In genomic region chr2:235669269-235669831, GRCh38 we compare ENCODE assay signal across 9 cellular contexts.
A peak's percentile ranks its signal among the peaks of the same experiment; 100 is the strongest.
DNase-seq lines count a peak whose midpoint lies in the region; ATAC-seq and TF ChIP-seq lines count a peak whose summit lies in the region.
"Had no signal": no experiment of that assay in that cellular context is flagged by ENCODE, and none has a peak within 500 bp of the region (broad histone marks: within the 10 kb centered on the region; RNA-seq: fewer than 3 reads in every experiment).

No MANE protein-coding gene starts in this region.

- no peak overlapping the region for H3K27ac ChIP-seq in DND-41 (ENCODE audit: low read length)
- no peak overlapping the region for H3K27ac ChIP-seq in lower lobe of right lung

- H3K4me2 ChIP-seq in DND-41 (ENCODE audit: insufficient read depth, low read length), result peak overlapping the region; percentile 65; the same call in 1 of the 2 replicates

- no peak overlapping the region for H3K27ac Mint-ChIP-seq in activated CD4-positive, alpha-beta T cell treated with anti-CD3 and anti-CD28 coated beads, Interleukin-2, amount 10 ng/mL, durations not matched to agents 24 days and 14 days
- H3K27ac Mint-ChIP-seq in endothelial cell (ENCODE audit: unreplicated experiment), result peak overlapping the region; percentile 72
- H3K27ac Mint-ChIP-seq in activated T-helper 2 cell treated with anti-CD3 and anti-CD28 coated beads, Interferon-gamma antibody, Interleukin-2, Interleukin-4, amounts not matched to agents 10 μg/mL and 5 μg/mL and 100 μg/mL, durations not matched to agents 14 hours and 24 hours and 36 hours, result no peak overlapping the region

- H3K9me3 Mint-ChIP-seq in activated CD4-positive, alpha-beta T cell treated with anti-CD3 and anti-CD28 coated beads, Interleukin-2, amount 10 ng/mL, durations not matched to agents 24 days and 14 days, result no peaks in the 10 kb centered on the region
- H3K9me3 Mint-ChIP-seq in endothelial cell (ENCODE audit: unreplicated experiment), result no peaks in the 10 kb centered on the region
- H3K9me3 Mint-ChIP-seq in activated T-helper 2 cell treated with anti-CD3 and anti-CD28 coated beads, Interferon-gamma antibody, Interleukin-2, Interleukin-4, amounts not matched to agents 10 μg/mL and 5 μg/mL and 100 μg/mL, durations not matched to agents 14 hours and 24 hours and 36 hours, result no peaks in the 10 kb centered on the region
- H3K9me3 Mint-ChIP-seq: stimulated activated naive B cell treated with anti-CD40 and anti-IgM and Interleukin-4, amounts not matched to agents 10 μg/mL and 1 μg/mL and 100 μg/mL, for 72 hours had no signal

- H3K36me3 ChIP-seq in DND-41 (ENCODE audit: insufficient read depth, low read length) (no peaks in the 10 kb centered on the region), lower lobe of right lung (no peaks in the 10 kb centered on the region)

- peak; percentile 72 for ATAC-seq in DND-41 (ENCODE audit: insufficient read depth, low read depth)
- peak; percentile 78 to 87 for ATAC-seq in lower lobe of right lung
- ATAC-seq in GM18858 (IDR thresholded peaks at IDR 0.05; ENCODE audit: unreplicated experiment), result no peak

- H2AFZ ChIP-seq in DND-41 (ENCODE audit: low read depth, low read length), result peak overlapping the region; percentile 74

- H4K20me1 ChIP-seq in DND-41 (ENCODE audit: insufficient read depth, low read length), result peaks cover 11% of the 10 kb centered on the region; the same call in 1 of the 2 replicates

- peaks cover 2% of the 10 kb centered on the region for H3K4me1 Mint-ChIP-seq in activated CD4-positive, alpha-beta T cell treated with anti-CD3 and anti-CD28 coated beads, Interleukin-2, amount 10 ng/mL, durations not matched to agents 24 days and 14 days
- peaks cover 42% of the 10 kb centered on the region for H3K4me1 Mint-ChIP-seq in endothelial cell (ENCODE audit: unreplicated experiment)
- peaks cover 1% of the 10 kb centered on the region for H3K4me1 Mint-ChIP-seq in activated T-helper 2 cell treated with anti-CD3 and anti-CD28 coated beads, Interferon-gamma antibody, Interleukin-2, Interleukin-4, amounts not matched to agents 10 μg/mL and 5 μg/mL and 100 μg/mL, durations not matched to agents 14 hours and 24 hours and 36 hours (ENCODE audit: low read depth)

- H3K9ac ChIP-seq in DND-41 (ENCODE audit: low read depth, low read length), result peak overlapping the region; percentile 46

- DNase-seq in DND-41, result peak; percentile 76
- peak; percentile 84 for DNase-seq in NCI-H146 (lab: John Stamatoyannopoulos, UW)
- DNase-seq in activated CD4-positive, alpha-beta T cell treated with anti-CD3 and anti-CD28 coated beads, Interleukin-2, amount 10 ng/mL, durations not matched to agents 24 days and 14 days, result peak; percentile 57
- peak; percentile 76 for DNase-seq in endothelial cell (ENCODE audit: low spot score)
- DNase-seq in lower lobe of right lung, result peak; percentile 72
- DNase-seq in stimulated activated CD8-positive, alpha-beta memory T cell treated with anti-CD3 and anti-CD28 coated beads, Interleukin-15, amount 100 ng/mL, for 48 hours (ENCODE audit: low read depth in 2 of 2), result peak; percentile 7 to 16
- DNase-seq in activated T-helper 2 cell treated with anti-CD3 and anti-CD28 coated beads, Interferon-gamma antibody, Interleukin-2, Interleukin-4, amounts not matched to agents 10 μg/mL and 5 μg/mL and 100 μg/mL, durations not matched to agents 14 hours and 24 hours and 36 hours (ENCODE audit: low spot score), result no peak
- DNase-seq: stimulated activated naive B cell treated with anti-CD40 and anti-IgM and Interleukin-4, amounts not matched to agents 10 μg/mL and 1 μg/mL and 100 μg/mL, for 72 hours had no signal

- H3K27me3 ChIP-seq in DND-41 (ENCODE audit: insufficient read depth, low read length, poor library complexity) (no peaks in the 10 kb centered on the region), lower lobe of right lung (ENCODE audit: low read depth) (peaks cover 7% of the 10 kb centered on the region)

- no peaks in the 10 kb centered on the region for H3K9me3 ChIP-seq in DND-41 (ENCODE audit: insufficient read depth, low read length, severe bottlenecking)
- no peaks in the 10 kb centered on the region for H3K9me3 ChIP-seq in lower lobe of right lung

- peaks cover 2% of the 10 kb centered on the region for H3K36me3 Mint-ChIP-seq in activated CD4-positive, alpha-beta T cell treated with anti-CD3 and anti-CD28 coated beads, Interleukin-2, amount 10 ng/mL, durations not matched to agents 24 days and 14 days (ENCODE audit: low read depth)
- H3K36me3 Mint-ChIP-seq in endothelial cell (ENCODE audit: low read depth, unreplicated experiment), result peaks cover 4% of the 10 kb centered on the region
- no peaks in the 10 kb centered on the region for H3K36me3 Mint-ChIP-seq in activated T-helper 2 cell treated with anti-CD3 and anti-CD28 coated beads, Interferon-gamma antibody, Interleukin-2, Interleukin-4, amounts not matched to agents 10 μg/mL and 5 μg/mL and 100 μg/mL, durations not matched to agents 14 hours and 24 hours and 36 hours (ENCODE audit: low read depth)

- H3K27me3 Mint-ChIP-seq in activated CD4-positive, alpha-beta T cell treated with anti-CD3 and anti-CD28 coated beads, Interleukin-2, amount 10 ng/mL, durations not matched to agents 24 days and 14 days, result peaks cover 53% of the 10 kb centered on the region
- peaks cover 12% of the 10 kb centered on the region for H3K27me3 Mint-ChIP-seq in endothelial cell (ENCODE audit: unreplicated experiment)
- H3K27me3 Mint-ChIP-seq in activated T-helper 2 cell treated with anti-CD3 and anti-CD28 coated beads, Interferon-gamma antibody, Interleukin-2, Interleukin-4, amounts not matched to agents 10 μg/mL and 5 μg/mL and 100 μg/mL, durations not matched to agents 14 hours and 24 hours and 36 hours (ENCODE audit: low read depth), result peaks cover 62% of the 10 kb centered on the region

- peaks cover 43% of the 10 kb centered on the region for H3K4me1 ChIP-seq in DND-41 (ENCODE audit: insufficient read depth, low read length)
- peaks cover 29% of the 10 kb centered on the region for H3K4me1 ChIP-seq in lower lobe of right lung

- TF ChIP-seq CTCF in DND-41 (IDR thresholded peaks at IDR 0.05; ENCODE audit: borderline replicate concordance, extremely low read depth, low read length, poor library complexity, severe bottlenecking) (no peak), endothelial cell (IDR thresholded peaks at IDR 0.05; ENCODE audit: unreplicated experiment) (no peak), lower lobe of right lung (IDR thresholded peaks at IDR 0.05) (no peak)

- peak overlapping the region in 1 of 2 experiments; percentile 56; a peak in 2 of 4 replicates for H3K4me3 ChIP-seq in DND-41 (ENCODE audit: low read depth in 1 of 2, low read length in 2 of 2)
- peak overlapping the region; percentile 51 for H3K4me3 ChIP-seq in lower lobe of right lung

- intact Hi-C loops in activated CD4-positive, alpha-beta T cell treated with anti-CD3 and anti-CD28 coated beads, Interleukin-2, amount 10 ng/mL, durations not matched to agents 24 days and 14 days (cut with micrococcal nuclease), result loop anchor here (5.0 kb wide), 1 partner anchor 508 kb away; no protein-coding TSS in a partner anchor
- intact Hi-C loops in lower lobe of right lung (cut with DNase I), result no loop called here
- intact Hi-C loops in activated T-helper 2 cell treated with anti-CD3 and anti-CD28 coated beads, Interferon-gamma antibody, Interleukin-2, Interleukin-4, amounts not matched to agents 10 μg/mL and 5 μg/mL and 100 μg/mL, durations not matched to agents 14 hours and 24 hours and 36 hours (cut with micrococcal nuclease), result loop anchor here (5.0 to 10.0 kb wide), 2 partner anchors 175 to 498 kb away; partner anchors contain the start of genes AGAP1 and GBX2

- no peak overlapping the region for H3K4me3 Mint-ChIP-seq in activated CD4-positive, alpha-beta T cell treated with anti-CD3 and anti-CD28 coated beads, Interleukin-2, amount 10 ng/mL, durations not matched to agents 24 days and 14 days
- H3K4me3 Mint-ChIP-seq in endothelial cell (ENCODE audit: unreplicated experiment), result peak overlapping the region; percentile 74
- no peak overlapping the region for H3K4me3 Mint-ChIP-seq in activated T-helper 2 cell treated with anti-CD3 and anti-CD28 coated beads, Interferon-gamma antibody, Interleukin-2, Interleukin-4, amounts not matched to agents 10 μg/mL and 5 μg/mL and 100 μg/mL, durations not matched to agents 14 hours and 24 hours and 36 hours (ENCODE audit: low read depth)
- H3K4me3 Mint-ChIP-seq: stimulated activated naive B cell treated with anti-CD40 and anti-IgM and Interleukin-4, amounts not matched to agents 10 μg/mL and 1 μg/mL and 100 μg/mL, for 72 hours had no signal

- H3K79me2 ChIP-seq in DND-41 (ENCODE audit: insufficient read depth, low read length), result peaks cover 6% of the 10 kb centered on the region
